In the genomic region with DNA sequence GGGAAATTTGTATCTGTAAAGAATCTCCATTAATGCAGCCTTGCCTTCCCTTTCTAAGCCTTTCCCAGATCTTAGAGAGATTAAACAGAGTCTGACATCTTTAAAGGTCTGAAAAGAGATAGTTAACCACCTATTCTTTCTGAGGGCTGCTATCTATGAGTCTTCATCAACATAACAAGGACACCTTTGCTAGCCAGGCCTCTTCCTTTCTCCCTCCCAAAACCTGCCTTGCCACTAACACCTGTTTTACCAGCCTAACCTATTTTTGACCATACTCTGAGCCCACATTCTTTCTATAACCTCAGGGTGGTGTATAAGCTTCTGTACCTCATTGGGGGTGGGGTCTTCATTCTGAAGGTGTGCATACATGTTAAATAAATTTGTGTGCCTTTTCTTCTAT, we compare ENCODE assay signal across 1 cellular context.
TF ChIP-seq lines count a peak whose summit lies in the region.

No MANE protein-coding gene starts in this region.

TF ChIP-seq in H1, 55 proteins besides CTCF, POLR2A, EP300 and RAD21:
- TF ChIP-seq MAX (IDR thresholded peaks at IDR 0.05) = peak; percentile 58; the same call in 1 of the 2 replicates
- TF ChIP-seq ASH2L (IDR thresholded peaks at IDR 0.05; ENCODE audit: low read length) = peak; percentile 56
- TF ChIP-seq GABPA (IDR thresholded peaks at IDR 0.05; ENCODE audit: borderline replicate concordance, insufficient read depth, low read length) = no peak
- no peak for TF ChIP-seq KDM4A (IDR thresholded peaks at IDR 0.05; ENCODE audit: low read depth, low read length, severe bottlenecking)
- TF ChIP-seq SP2 (IDR thresholded peaks at IDR 0.05; ENCODE audit: low read length) = no peak
- no peak for TF ChIP-seq KDM1A (IDR thresholded peaks at IDR 0.05; ENCODE audit: borderline replicate concordance, low read length)
- TF ChIP-seq CEBPB (IDR thresholded peaks at IDR 0.05; ENCODE audit: low read depth, low read length) = no peak
- TF ChIP-seq TAF1 (IDR thresholded peaks at IDR 0.05; ENCODE audit: low read depth, low read length) = no peak
- TF ChIP-seq SP4 (IDR thresholded peaks at IDR 0.05; ENCODE audit: low read length) = no peak
- TF ChIP-seq RBBP5 (IDR thresholded peaks at IDR 0.05; ENCODE audit: borderline replicate concordance, low read depth, low read length) = no peak
- no peak for TF ChIP-seq BACH1 (IDR thresholded peaks at IDR 0.05; ENCODE audit: low read length)
- TF ChIP-seq SP1 (IDR thresholded peaks at IDR 0.05; ENCODE audit: low read depth, low read length) = no peak
- TF ChIP-seq CREB1 (IDR thresholded peaks at IDR 0.05) = no peak
- TF ChIP-seq, protein P1, sequence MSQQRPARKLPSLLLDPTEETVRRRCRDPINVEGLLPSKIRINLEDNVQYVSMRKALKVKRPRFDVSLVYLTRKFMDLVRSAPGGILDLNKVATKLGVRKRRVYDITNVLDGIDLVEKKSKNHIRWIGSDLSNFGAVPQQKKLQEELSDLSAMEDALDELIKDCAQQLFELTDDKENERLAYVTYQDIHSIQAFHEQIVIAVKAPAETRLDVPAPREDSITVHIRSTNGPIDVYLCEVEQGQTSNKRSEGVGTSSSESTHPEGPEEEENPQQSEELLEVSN (IDR thresholded peaks at IDR 0.05) = peak; percentile 80; the same call in 1 of the 2 replicates
- TF ChIP-seq JUND (IDR thresholded peaks at IDR 0.05; ENCODE audit: low read length) = no peak
- no peak for TF ChIP-seq TAF7 (optimal IDR thresholded peaks at IDR 0.05; ENCODE audit: borderline replicate concordance, low read depth, low read length)
- no peak for TF ChIP-seq CHD2 (IDR thresholded peaks at IDR 0.05; ENCODE audit: low read length)
- no peak for TF ChIP-seq RNF2 (IDR thresholded peaks at IDR 0.05; ENCODE audit: borderline replicate concordance, low read depth, low read length, missing control alignments, poor library complexity, severe bottlenecking)
- TF ChIP-seq RFX5 (IDR thresholded peaks at IDR 0.05; ENCODE audit: borderline replicate concordance, low read depth, low read length) = no peak
- no peak for TF ChIP-seq CHD1 (IDR thresholded peaks at IDR 0.05; ENCODE audit: low read depth, low read length)
- no peak for TF ChIP-seq CBX8 (IDR thresholded peaks at IDR 0.05; ENCODE audit: borderline replicate concordance, low read depth, low read length)
- TF ChIP-seq NANOG (IDR thresholded peaks at IDR 0.05; ENCODE audit: insufficient read depth, low read depth, low read length, poor library complexity, severe bottlenecking) = peak; percentile 71
- no peak for TF ChIP-seq SIN3A (conservative IDR thresholded peaks at IDR 0.05 in 1 of 2, IDR thresholded peaks at IDR 0.05 in 1 of 2; ENCODE audit: low read depth in 1 of 2, low read length in 2 of 2)
- no peak for TF ChIP-seq ZNF274 (IDR thresholded peaks at IDR 0.05; ENCODE audit: borderline replicate concordance, extremely low read depth, low read length)
- no peak for TF ChIP-seq POLR2AphosphoS5 (IDR thresholded peaks at IDR 0.05; ENCODE audit: low read depth, low read length)
- TF ChIP-seq POU5F1 (IDR thresholded peaks at IDR 0.05; ENCODE audit: low read depth, low read length) = no peak
- TF ChIP-seq RXRA (IDR thresholded peaks at IDR 0.05; ENCODE audit: insufficient read depth, low read depth, low read length) = no peak
- TF ChIP-seq HDAC6 (IDR thresholded peaks at IDR 0.05; ENCODE audit: low read depth, low read length) = no peak
- no peak for TF ChIP-seq SIX5 (IDR thresholded peaks at IDR 0.05; ENCODE audit: low read depth, low read length)
- TF ChIP-seq SUZ12 (IDR thresholded peaks at IDR 0.05; ENCODE audit: low read length) = no peak
- TF ChIP-seq SIRT6 (IDR thresholded peaks at IDR 0.05; ENCODE audit: low read length) = no peak
- TF ChIP-seq CHD7 (IDR thresholded peaks at IDR 0.05; ENCODE audit: insufficient replicate concordance, low read length) = peak; percentile 79
- TF ChIP-seq CTBP2 (IDR thresholded peaks at IDR 0.05; ENCODE audit: borderline replicate concordance, insufficient read depth, insufficient read length, low read length) = no peak
- TF ChIP-seq GTF2F1 (IDR thresholded peaks at IDR 0.05; ENCODE audit: borderline replicate concordance, low read depth, low read length) = no peak
- no peak for TF ChIP-seq CBX5 (IDR thresholded peaks at IDR 0.05; ENCODE audit: low read depth, low read length)
- TF ChIP-seq, protein P2, sequence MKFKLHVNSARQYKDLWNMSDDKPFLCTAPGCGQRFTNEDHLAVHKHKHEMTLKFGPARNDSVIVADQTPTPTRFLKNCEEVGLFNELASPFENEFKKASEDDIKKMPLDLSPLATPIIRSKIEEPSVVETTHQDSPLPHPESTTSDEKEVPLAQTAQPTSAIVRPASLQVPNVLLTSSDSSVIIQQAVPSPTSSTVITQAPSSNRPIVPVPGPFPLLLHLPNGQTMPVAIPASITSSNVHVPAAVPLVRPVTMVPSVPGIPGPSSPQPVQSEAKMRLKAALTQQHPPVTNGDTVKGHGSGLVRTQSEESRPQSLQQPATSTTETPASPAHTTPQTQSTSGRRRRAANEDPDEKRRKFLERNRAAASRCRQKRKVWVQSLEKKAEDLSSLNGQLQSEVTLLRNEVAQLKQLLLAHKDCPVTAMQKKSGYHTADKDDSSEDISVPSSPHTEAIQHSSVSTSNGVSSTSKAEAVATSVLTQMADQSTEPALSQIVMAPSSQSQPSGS (IDR thresholded peaks at IDR 0.05; ENCODE audit: low read length) = no peak
- TF ChIP-seq, protein P3, sequence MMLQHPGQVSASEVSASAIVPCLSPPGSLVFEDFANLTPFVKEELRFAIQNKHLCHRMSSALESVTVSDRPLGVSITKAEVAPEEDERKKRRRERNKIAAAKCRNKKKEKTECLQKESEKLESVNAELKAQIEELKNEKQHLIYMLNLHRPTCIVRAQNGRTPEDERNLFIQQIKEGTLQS (IDR thresholded peaks at IDR 0.05; ENCODE audit: insufficient read depth, low read depth, low read length) = no peak
- no peak for TF ChIP-seq JUN (IDR thresholded peaks at IDR 0.05; ENCODE audit: low read depth, low read length)
- TF ChIP-seq, protein P4, sequence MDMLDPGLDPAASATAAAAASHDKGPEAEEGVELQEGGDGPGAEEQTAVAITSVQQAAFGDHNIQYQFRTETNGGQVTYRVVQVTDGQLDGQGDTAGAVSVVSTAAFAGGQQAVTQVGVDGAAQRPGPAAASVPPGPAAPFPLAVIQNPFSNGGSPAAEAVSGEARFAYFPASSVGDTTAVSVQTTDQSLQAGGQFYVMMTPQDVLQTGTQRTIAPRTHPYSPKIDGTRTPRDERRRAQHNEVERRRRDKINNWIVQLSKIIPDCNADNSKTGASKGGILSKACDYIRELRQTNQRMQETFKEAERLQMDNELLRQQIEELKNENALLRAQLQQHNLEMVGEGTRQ (IDR thresholded peaks at IDR 0.05; ENCODE audit: low read length) = no peak
- peak; percentile 93 for TF ChIP-seq TCF12 (IDR thresholded peaks at IDR 0.05; ENCODE audit: low read depth, low read length)
- no peak for TF ChIP-seq KDM5A (IDR thresholded peaks at IDR 0.05; ENCODE audit: low read length)
- no peak for TF ChIP-seq SAP30 (IDR thresholded peaks at IDR 0.05; ENCODE audit: insufficient read depth, insufficient replicate concordance, low read length)
- TF ChIP-seq TBP (IDR thresholded peaks at IDR 0.05; ENCODE audit: low read depth, low read length) = no peak
- TF ChIP-seq SRF (IDR thresholded peaks at IDR 0.05; ENCODE audit: low read depth, low read length) = no peak
- TF ChIP-seq EGR1 (IDR thresholded peaks at IDR 0.05; ENCODE audit: borderline replicate concordance, low read depth, low read length) = no peak
- peak; percentile 15; the same call in 1 of the 2 replicates for TF ChIP-seq YY1 (IDR thresholded peaks at IDR 0.05; ENCODE audit: low read depth, low read length)
- no peak for TF ChIP-seq TEAD4 (IDR thresholded peaks at IDR 0.05; ENCODE audit: low read depth, low read length)
- no peak for TF ChIP-seq PHF8 (conservative IDR thresholded peaks at IDR 0.05; ENCODE audit: low read depth, low read length)
- no peak for TF ChIP-seq BRCA1 (IDR thresholded peaks at IDR 0.05; ENCODE audit: low read depth, low read length)
- no peak for TF ChIP-seq FOSL1 (IDR thresholded peaks at IDR 0.05; ENCODE audit: insufficient read depth, low read depth, low read length)
- no peak for TF ChIP-seq MAFK (IDR thresholded peaks at IDR 0.05; ENCODE audit: low read depth, low read length)
- no peak for TF ChIP-seq EZH2 (IDR thresholded peaks at IDR 0.05; ENCODE audit: low read depth, low read length, severe bottlenecking)
- no peak for TF ChIP-seq NRF1 (IDR thresholded peaks at IDR 0.05; ENCODE audit: low read depth, low read length)
- TF ChIP-seq HDAC2 (IDR thresholded peaks at IDR 0.05; ENCODE audit: borderline replicate concordance in 1 of 2, low read depth in 2 of 2, low read length in 2 of 2) = no peak
- TF ChIP-seq BCL11A (IDR thresholded peaks at IDR 0.05; ENCODE audit: low read depth in 2 of 2, low read length in 2 of 2) = no peak
